ENCODE assay signal across 8 cellular contexts in genomic region chr12:76878899-76879709, GRCh38. TPM values are rescaled to one million over a fixed set of nuclear protein-coding genes. Genes with fewer than 3 reads are reported as not detected.
DNase-seq lines count a peak whose midpoint lies in the region; ATAC-seq and TF ChIP-seq lines count a peak whose summit lies in the region.

Gene CSRP2, minus strand, starts transcription at chr12:76879019. Its CDS starts 12,759 bp downstream, at chr12:76866260.

- peak within 1 kb of the TSS; percentile 96 for H3K4me3 Mint-ChIP-seq in nephron progenitor cell

- peaks cover 65% of the 10 kb centered on the region for H3K4me1 Mint-ChIP-seq in nephron progenitor cell

- H3K36me3 Mint-ChIP-seq in nephron progenitor cell (ENCODE audit: low read depth), result peaks cover 11% of the 10 kb centered on the region

- peak; percentile 79 for DNase-seq in DMS79 treated with DMSO at 0.1 percent for 48 hours (lab: John Stamatoyannopoulos, UW)
- DNase-seq in KBM-7, result peak; percentile 88
- peak; percentile 86 for DNase-seq in RPMI7951 (ENCODE audit: low read depth)
- peak; percentile 27 for DNase-seq in activated gamma-delta T cell (lab: John Stamatoyannopoulos, UW)
- DNase-seq in foreskin fibroblast, result peak; percentile 76 to 90
- peak; percentile 96 for DNase-seq in nephron progenitor cell
- DNase-seq in stromal cell of bone marrow (ENCODE audit: low read depth), result peak; percentile 63

- in situ Hi-C loops in KBM-7 (cut with MboI; ENCODE audit: low pct_unique_long_range_greater_than_20kb, low sequenced_read_pairs), result no loop called here

- peaks cover 4% of the 10 kb centered on the region for H3K9me3 Mint-ChIP-seq in nephron progenitor cell

- peak within 1 kb of the TSS; percentile 83 to 88 for H3K4me3 ChIP-seq in foreskin fibroblast (ENCODE audit: low read depth in 1 of 2, low read length in 2 of 2)

- TF ChIP-seq CTCF in foreskin fibroblast (IDR thresholded peaks at IDR 0.05; ENCODE audit: low read depth, low read length) (peak; percentile 23), nephron progenitor cell (IDR thresholded peaks at IDR 0.05) (peak; percentile 30)

- H3K27me3 Mint-ChIP-seq in nephron progenitor cell (ENCODE audit: low read depth, poor library complexity), result no peaks in the 10 kb centered on the region

- ATAC-seq in GM21723 (IDR thresholded peaks at IDR 0.05; ENCODE audit: unreplicated experiment), result peak; percentile 92

- peak within 1 kb of the TSS; percentile 97 for H3K27ac Mint-ChIP-seq in nephron progenitor cell

RNA-seq across cellular contexts. Expression of gene CSRP2, which starts in this region (rescaled TPM):
- 64.2 and 86.6 TPM in 2 replicates for total RNA-seq in RPMI7951 (2014; rRNA removed; shearing (Covaris generic))

Comparison
In these comparisons a context has a peak if more than half of its experiments do, and no peak if none do; other contexts are left out.
1. Peak in every context shown above with its lines: DNase-seq, ATAC-seq and H3K4me3 ChIP-seq.
2. DNase-seq: peak in every context shown above with its lines; median percentile 96 in nephron progenitor cell; 88 in KBM-7; 86 in RPMI7951; 83 in foreskin fibroblast; 79 in DMS79 treated with DMSO at 0.1 percent for 48 hours; 63 in stromal cell of bone marrow; 27 in activated gamma-delta T cell.